In genomic region chr17:7845359-7846062, GRCh38 we compare ENCODE assay signal across 8 cellular contexts. TPM values are rescaled to one million over a fixed set of nuclear protein-coding genes. Genes with fewer than 3 reads are reported as not detected.
DNase-seq lines count a peak whose midpoint lies in the region; ATAC-seq, FAIRE-seq and TF ChIP-seq lines count a peak whose summit lies in the region.

No MANE protein-coding gene starts in this region.

- TF ChIP-seq CTCF in kidney (IDR thresholded peaks at IDR 0.05; ENCODE audit: borderline replicate concordance, extremely low read depth, insufficient read depth) = no peak

- no peak for FAIRE-seq in kidney (lab: Jason Lieb, UNC)

- peak overlapping the region; percentile 99 for H3K27ac Mint-ChIP-seq in activated naive CD8-positive, alpha-beta T cell treated with anti-CD3 and anti-CD28 coated beads, Interleukin-2, amount 50 U/mL, for 24 hours

- peaks cover 17 to 19% of the 10 kb centered on the region in 2 donors for H3K36me3 ChIP-seq in kidney (ENCODE audit: control insufficient read depth in 1 of 2, insufficient read depth in 2 of 2, low read length in 2 of 2)

- no peaks in the 10 kb centered on the region for H3K9me3 Mint-ChIP-seq in activated naive CD8-positive, alpha-beta T cell treated with anti-CD3 and anti-CD28 coated beads, Interleukin-2, amount 50 U/mL, for 24 hours

- no peaks in the 10 kb centered on the region for H3K27me3 Mint-ChIP-seq in activated naive CD8-positive, alpha-beta T cell treated with anti-CD3 and anti-CD28 coated beads, Interleukin-2, amount 50 U/mL, for 24 hours

- H3K4me1 ChIP-seq in kidney (ENCODE audit: control insufficient read depth in 1 of 2, insufficient read depth in 1 of 2, low read depth in 1 of 2, low read length in 2 of 2) = peaks cover 8 to 21% of the 10 kb centered on the region in 2 donors

- peaks cover 44% of the 10 kb centered on the region for H3K4me1 Mint-ChIP-seq in activated naive CD8-positive, alpha-beta T cell treated with anti-CD3 and anti-CD28 coated beads, Interleukin-2, amount 50 U/mL, for 24 hours

- DNase-seq in activated CD4-positive, alpha-beta T cell treated with anti-CD3 and anti-CD28 coated beads for 4 hours = peak; percentile 28 to 36
- no peak for DNase-seq in activated CD4-positive, alpha-beta T cell treated with anti-CD3 and anti-CD28 coated beads, Interleukin-2, amount 50 U/mL, for 48 hours
- DNase-seq in activated naive CD8-positive, alpha-beta T cell treated with anti-CD3 and anti-CD28 coated beads, Interleukin-2, amount 50 U/mL, for 24 hours = no peak
- DNase-seq in kidney = no peak
- DNase-seq in OCI-M1 (lab: John Stamatoyannopoulos, UW) = no peak
- no peak for DNase-seq in DMS153 treated with DMSO at 0.1 percent for 48 hours (lab: John Stamatoyannopoulos, UW; ENCODE audit: unreplicated experiment)

- H3K4me3 ChIP-seq in kidney (ENCODE audit: low read length in 2 of 2) = peak overlapping the region in 1 of 2 donors; percentile 94

- H3K27ac ChIP-seq in kidney (ENCODE audit: low read depth in 2 of 2, low read length in 2 of 2) = peak overlapping the region; percentile 97 to 99
- peak overlapping the region; percentile 90 for H3K27ac ChIP-seq in temporal lobe (ENCODE audit: low read depth, low read length)

- H3K9ac ChIP-seq in kidney (ENCODE audit: low read length in 2 of 2) = peak overlapping the region in 1 of 2 donors; percentile 58

- ATAC-seq in activated naive CD8-positive, alpha-beta T cell treated with anti-CD3 and anti-CD28 coated beads, Interleukin-2, amount 50 U/mL, for 24 hours = no peak
- ATAC-seq in GM18870 (IDR thresholded peaks at IDR 0.05; ENCODE audit: unreplicated experiment) = no peak

- H3K36me3 Mint-ChIP-seq in activated naive CD8-positive, alpha-beta T cell treated with anti-CD3 and anti-CD28 coated beads, Interleukin-2, amount 50 U/mL, for 24 hours (ENCODE audit: low read depth) = peaks cover 26% of the 10 kb centered on the region

- intact Hi-C loops in kidney (cut with DNase I) = no loop called here

- peak overlapping the region; percentile 91 for H3K4me3 Mint-ChIP-seq in activated naive CD8-positive, alpha-beta T cell treated with anti-CD3 and anti-CD28 coated beads, Interleukin-2, amount 50 U/mL, for 24 hours

- H3K9me3 ChIP-seq in kidney (ENCODE audit: control insufficient read depth in 1 of 2, low read length in 2 of 2) = no peaks in the 10 kb centered on the region

RNA-seq across cellular contexts. Expression of gene TMEM88, which starts 9.4 kb away (rescaled TPM):
- total RNA-seq in kidney (17.6 TPM), temporal lobe (0.49 TPM)
- 59.8 TPM for polyA plus RNA-seq in kidney (ENCODE audit: insufficient read depth, low read depth, low replicate concordance)

RNA-seq across cellular contexts. Expression of gene KDM6B, which starts 11.5 kb away (rescaled TPM):
- total RNA-seq in kidney = 32.3 TPM
- 3.9 TPM for polyA plus RNA-seq in kidney (ENCODE audit: insufficient read depth, low read depth, low replicate concordance)
- 16.2 TPM for total RNA-seq in temporal lobe

RNA-seq across cellular contexts. Expression of gene NAA38, which starts 11.8 kb away (rescaled TPM):
- total RNA-seq in kidney (69.6 TPM), temporal lobe (25.8 TPM)
- polyA plus RNA-seq in kidney (ENCODE audit: insufficient read depth, low read depth, low replicate concordance) = 246 TPM

RNA-seq across cellular contexts. Expression of gene CYB5D1, which starts 12.3 kb away (rescaled TPM):
- total RNA-seq in kidney = 20.4 TPM
- 14.3 TPM for polyA plus RNA-seq in kidney (ENCODE audit: insufficient read depth, low read depth, low replicate concordance)
- 9.6 TPM for total RNA-seq in temporal lobe

RNA-seq across cellular contexts. Expression of gene CHD3, which starts 43.1 kb away (rescaled TPM):
- total RNA-seq in kidney = 94.6 TPM
- 41.5 TPM for polyA plus RNA-seq in kidney (ENCODE audit: insufficient read depth, low read depth, low replicate concordance)
- 285 TPM for total RNA-seq in temporal lobe

Comparison
In these comparisons a context has a peak if more than half of its experiments do, and no peak if none do; other contexts are left out.
1. DNase-seq: peak in activated CD4-positive, alpha-beta T cell treated with anti-CD3 and anti-CD28 coated beads for 4 hours (2 of 2); none in activated CD4-positive, alpha-beta T cell treated with anti-CD3 and anti-CD28 coated beads, Interleukin-2, amount 50 U/mL, for 48 hours (0 of 2), activated naive CD8-positive, alpha-beta T cell treated with anti-CD3 and anti-CD28 coated beads, Interleukin-2, amount 50 U/mL, for 24 hours (single experiment), kidney (single experiment), OCI-M1 (single experiment) and DMS153 treated with DMSO at 0.1 percent for 48 hours (single experiment).
2. RNA of gene TMEM88, which starts 9.4 kb away (total RNA-seq): 17.6 TPM in kidney (single experiment); 0.49 TPM in temporal lobe (single experiment); every median in the first group is over 10 times any median in the second.